Comparison of ENCODE assay signal across 8 cellular contexts in the genomic region with DNA sequence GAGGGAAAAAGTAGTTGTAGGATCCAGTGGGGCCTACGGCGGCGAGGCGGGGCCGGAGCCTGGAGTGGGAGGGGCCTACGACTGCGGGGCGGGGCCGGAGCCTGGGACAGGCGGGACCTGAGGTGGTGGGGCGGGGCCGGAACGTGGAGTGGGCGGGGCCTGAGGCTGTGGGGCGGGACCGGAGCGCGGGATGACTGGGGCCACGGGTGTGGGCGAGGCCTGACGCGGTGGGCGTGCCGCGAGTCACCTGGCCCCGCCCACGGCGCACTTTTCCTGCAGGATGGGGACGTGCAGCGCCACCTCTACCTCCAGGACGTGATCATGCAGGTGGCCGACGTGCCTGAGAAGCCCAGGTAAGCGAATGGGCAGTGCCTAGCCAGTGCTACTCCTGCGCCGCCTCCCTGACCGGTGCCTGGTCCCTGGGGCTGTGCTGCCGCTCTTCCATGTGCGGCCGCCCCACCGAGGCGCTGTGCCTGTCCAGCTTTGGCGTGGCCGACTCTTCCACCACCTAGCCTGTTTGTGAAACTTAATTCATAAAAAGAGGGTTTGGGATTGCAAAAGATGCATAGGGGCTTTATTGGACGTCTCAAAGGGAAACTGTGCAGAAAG. TPM values are rescaled to one million over a fixed set of nuclear protein-coding genes. Genes with fewer than 3 reads are reported as not detected.
DNase-seq lines count a peak whose midpoint lies in the region; ATAC-seq and TF ChIP-seq lines count a peak whose summit lies in the region.

No MANE protein-coding gene starts in this region.

- peaks cover 48% of the 10 kb centered on the region for H3K79me2 ChIP-seq in mammary epithelial cell (ENCODE audit: insufficient read depth, low read length)

- H3K27me3 ChIP-seq in WERI-Rb-1 (ENCODE audit: insufficient read depth, low read depth, severe bottlenecking) (no peaks in the 10 kb centered on the region), mammary epithelial cell (ENCODE audit: insufficient read depth, low read length) (no peaks in the 10 kb centered on the region)

- H3K9me3 ChIP-seq in WERI-Rb-1 (ENCODE audit: severe bottlenecking) (no peaks in the 10 kb centered on the region), mammary epithelial cell (replicated peaks; ENCODE audit: insufficient read depth, low read length) (no peaks in the 10 kb centered on the region)

- TF ChIP-seq CTCF in WERI-Rb-1 (IDR thresholded peaks at IDR 0.05; ENCODE audit: low read depth, low read length) (no peak), mammary epithelial cell (conservative IDR thresholded peaks at IDR 0.05 in 1 of 2, IDR thresholded peaks at IDR 0.05 in 1 of 2; ENCODE audit: extremely low read depth in 1 of 2, insufficient read depth in 1 of 2, low read depth in 1 of 2, low read length in 2 of 2) (peak in 1 of 2 donors; percentile 22)

- in situ Hi-C loops in mammary epithelial cell (cut with MboI; ENCODE audit: low sequenced_read_pairs in 2 of 2), result no loop called here

- peak overlapping the region; percentile 89 for H2AFZ ChIP-seq in mammary epithelial cell (ENCODE audit: low read depth, low read length)

- peak overlapping the region; percentile 98 for H3K4me2 ChIP-seq in mammary epithelial cell (ENCODE audit: insufficient read depth, low read depth, low read length)

- peaks cover 27% of the 10 kb centered on the region for H3K36me3 ChIP-seq in WERI-Rb-1
- H3K36me3 ChIP-seq in mammary epithelial cell (ENCODE audit: insufficient read depth, low read length), result peaks cover 6% of the 10 kb centered on the region

- H3K9ac ChIP-seq in mammary epithelial cell (ENCODE audit: insufficient read depth, low read length), result peak overlapping the region; percentile 100

- peak; percentile 63 to 83 for DNase-seq in NCI-H187 (lab: John Stamatoyannopoulos, UW)
- no peak for DNase-seq in NCI-H187 treated with DMSO at 0.1 percent for 48 hours (lab: John Stamatoyannopoulos, UW)
- DNase-seq in NCI-H2081 treated with DMSO at 0.1 percent for 48 hours (lab: John Stamatoyannopoulos, UW), result peak; percentile 50
- DNase-seq in WERI-Rb-1, result peak; percentile 91
- peak; percentile 93 for DNase-seq in mammary epithelial cell
- peak; percentile 97 for DNase-seq in iPS-NIHi7 (ENCODE audit: extremely low spot score)
- DNase-seq in smooth muscle cell of the brain vasculature (ENCODE audit: low read depth, low spot score), result peak; percentile 73

- under 1% methylated on average over 12 of the region's 45 CpGs for WGBS in mammary epithelial cell (ENCODE audit: low coverage, missing lambda C conversion rate)

- H4K20me1 ChIP-seq in mammary epithelial cell (ENCODE audit: insufficient read depth, low read length), result no peaks in the 10 kb centered on the region

- intact Hi-C loops in mammary epithelial cell (cut with micrococcal nuclease), result loop anchor here (2.0 kb wide), 2 partner anchors 34 to 50 kb away; no protein-coding TSS in a partner anchor

- CTCF ChIA-PET in mammary epithelial cell (lab: Charles Lee; ENCODE audit: low non-redundant PET), result no interaction called here

- peak; percentile 53 for ATAC-seq in HG02981 (IDR thresholded peaks at IDR 0.05; ENCODE audit: unreplicated experiment)

- H3K27ac ChIP-seq in WERI-Rb-1, result peak overlapping the region; percentile 96
- H3K27ac ChIP-seq in mammary epithelial cell (ENCODE audit: insufficient read depth, low read depth, low read length), result peak overlapping the region; percentile 99

- H3K4me3 ChIP-seq in WERI-Rb-1 (ENCODE audit: low read depth, low read length) (peak overlapping the region; percentile 83), mammary epithelial cell (replicated peaks in 1 of 3; ENCODE audit: insufficient read depth in 1 of 3, low read depth in 2 of 3, low read length in 3 of 3) (peak overlapping the region; percentile 84 to 96 (median 88))

- no TSS peak for BruUV-seq in mammary epithelial cell (replicated peaks; lab: Mats Ljungman, UMichigan)

- H3K4me1 ChIP-seq in mammary epithelial cell (ENCODE audit: insufficient read depth, low read length), result peaks cover 18% of the 10 kb centered on the region

- dilution Hi-C loops in mammary epithelial cell (cut with HindIII; ENCODE audit: low sequenced_read_pairs), result loop anchor here (5.0 to 10.0 kb wide), 2 partner anchors 42 to 86 kb away; a partner anchor contains a TSS

RNA-seq across cellular contexts. Expression of a gene that starts 0.5 kb away (rescaled TPM):
- 10 to 100 TPM; 10.5 to 39.7 TPM for total RNA-seq in mammary epithelial cell
- 25.3 TPM for polyA plus RNA-seq in mammary epithelial cell
- 23.8 TPM for polyA minus RNA-seq in mammary epithelial cell

RNA-seq across cellular contexts. Expression of a gene that starts 0.5 kb away (rescaled TPM):
- 10 to 100 TPM; 59.3 to 78.1 TPM for total RNA-seq in mammary epithelial cell
- 56.4 TPM for polyA plus RNA-seq in mammary epithelial cell
- polyA minus RNA-seq in mammary epithelial cell, result 53.1 TPM

RNA-seq across cellular contexts. Expression of a gene that starts 27.5 kb away (rescaled TPM):
- total RNA-seq in mammary epithelial cell, result not detected
- not detected for polyA plus RNA-seq in mammary epithelial cell
- not detected for polyA minus RNA-seq in mammary epithelial cell

RNA-seq across cellular contexts. Expression of a gene that starts 32.5 kb away (rescaled TPM):
- 10 to 100 TPM in 1 of 2 donors, under 1 TPM in 1; 0.33 to 46.1 TPM for total RNA-seq in mammary epithelial cell
- 9.9 TPM for polyA plus RNA-seq in mammary epithelial cell
- 31.1 TPM for polyA minus RNA-seq in mammary epithelial cell

RNA-seq across cellular contexts. Expression of a gene that starts 38.0 kb away (rescaled TPM):
- total RNA-seq in mammary epithelial cell, result not detected
- polyA plus RNA-seq in mammary epithelial cell, result not detected
- not detected for polyA minus RNA-seq in mammary epithelial cell
